ENCODE assay signal across 8 cellular contexts in the genomic region with DNA sequence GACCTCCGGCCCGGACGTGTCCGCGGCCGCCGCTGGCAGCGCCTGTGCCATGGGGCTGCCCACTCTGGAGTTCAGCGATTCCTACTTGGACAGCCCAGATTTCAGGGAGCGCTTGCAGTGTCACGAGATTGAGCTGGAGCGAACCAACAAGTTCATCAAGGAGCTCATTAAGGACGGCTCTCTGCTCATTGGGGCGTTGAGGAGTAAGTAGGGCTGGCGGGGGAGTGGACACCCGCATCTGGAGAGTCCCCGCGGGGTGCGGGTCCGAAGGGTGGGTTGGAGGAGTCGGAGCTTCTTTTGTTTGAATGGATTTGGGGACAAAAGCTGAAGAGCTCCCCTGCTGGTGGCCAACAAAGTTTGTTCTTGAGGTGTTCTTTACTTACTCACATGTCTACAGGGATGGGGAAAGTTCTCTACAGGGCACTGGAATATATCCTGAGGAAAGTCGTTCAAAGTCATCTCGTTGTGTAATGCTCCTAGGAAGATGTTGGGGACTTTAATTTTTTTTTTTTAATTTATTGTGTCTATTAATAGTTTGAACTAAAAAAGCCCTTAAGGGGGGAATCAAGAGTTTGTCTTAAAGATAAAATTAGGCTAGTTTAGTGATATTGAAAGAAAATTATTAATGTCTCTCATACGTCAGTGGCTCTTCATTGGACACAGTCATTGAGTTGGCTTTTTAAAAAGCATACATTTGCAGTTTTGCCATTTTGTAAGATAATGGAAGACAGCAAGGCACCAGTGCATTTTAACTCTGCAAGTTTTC. TPM values are rescaled to one million over a fixed set of nuclear protein-coding genes. Genes with fewer than 3 reads are reported as not detected.
A peak's percentile ranks its signal among the peaks of the same experiment; 100 is the strongest.
DNase-seq lines count a peak whose midpoint lies in the region; ATAC-seq and TF ChIP-seq lines count a peak whose summit lies in the region.

No MANE protein-coding gene starts in this region.

- peak overlapping the region; percentile 90 for H3K9ac ChIP-seq in OCI-LY3 (ENCODE audit: low read length)
- H3K9ac ChIP-seq in iPS-15b (ENCODE audit: low read depth, low read length): peak overlapping the region; percentile 81

- H4K20me1 ChIP-seq in OCI-LY3 (ENCODE audit: insufficient read depth, low read length): no peaks in the 10 kb centered on the region

- no peak for TF ChIP-seq POLR2A in sigmoid colon (IDR thresholded peaks at IDR 0.05)

- H3K27ac Mint-ChIP-seq in brain: peak overlapping the region; percentile 86 to 97 (median 95)

- H3K27me3 ChIP-seq in OCI-LY3 (ENCODE audit: low read depth, low read length) (no peaks in the 10 kb centered on the region), iPS-15b (ENCODE audit: control insufficient read depth, insufficient read depth, low read length) (no peaks in the 10 kb centered on the region), sigmoid colon (no peaks in the 10 kb centered on the region)

- peaks cover 45% of the 10 kb centered on the region for H3K4me1 ChIP-seq in OCI-LY3 (ENCODE audit: low read length)
- peaks cover 12% of the 10 kb centered on the region for H3K4me1 ChIP-seq in iPS-15b (ENCODE audit: control insufficient read depth, insufficient read depth, low read length)
- H3K4me1 ChIP-seq in sigmoid colon: peaks cover 0 to 41% (median 16%) of the 10 kb centered on the region in 4 donors

- H3K27ac ChIP-seq in OCI-LY3 (ENCODE audit: low read length) (peak overlapping the region; percentile 57), sigmoid colon (peak overlapping the region; percentile 73 to 81 (median 79))

- H3K27me3 Mint-ChIP-seq in brain: peaks cover 19% of the 10 kb centered on the region

- H3K4me3 Mint-ChIP-seq in brain: peak overlapping the region; percentile 96 to 99 (median 99)

- H3K4me3 ChIP-seq in OCI-LY3 (ENCODE audit: low read length): peak overlapping the region; percentile 92
- H3K4me3 ChIP-seq in iPS-15b (ENCODE audit: low read depth, low read length): peak overlapping the region; percentile 64
- peak overlapping the region; percentile 64 to 76 (median 76) for H3K4me3 ChIP-seq in sigmoid colon

- whole genome bisulfite sequencing in sigmoid colon, 2 donors: 1% methylated on average over 24 of the region's 24 CpGs

- H3K4me1 Mint-ChIP-seq in brain: peaks cover 50% of the 10 kb centered on the region

- no peaks in the 10 kb centered on the region for H3K36me3 ChIP-seq in OCI-LY3 (replicated peaks; ENCODE audit: low read depth, low read length)
- H3K36me3 ChIP-seq in iPS-15b (ENCODE audit: control insufficient read depth, insufficient read depth, low read length): no peaks in the 10 kb centered on the region
- no peaks in the 10 kb centered on the region for H3K36me3 ChIP-seq in sigmoid colon

- H3K4me2 ChIP-seq in OCI-LY3 (ENCODE audit: low read length): peak overlapping the region; percentile 97

- TF ChIP-seq CTCF in OCI-LY3 (IDR thresholded peaks at IDR 0.05; ENCODE audit: low read depth, low read length) (peak; percentile 54), brain (conservative IDR thresholded peaks at IDR 0.05) (peak; percentile 57 to 79), sigmoid colon (IDR thresholded peaks at IDR 0.05) (peak in 3 of 4 experiments; percentile 55 to 65 (median 57))

- peak; percentile 53 for ATAC-seq in GM19328 (IDR thresholded peaks at IDR 0.05; ENCODE audit: unreplicated experiment)
- peak; percentile 74 for ATAC-seq in HG03354 (IDR thresholded peaks at IDR 0.05; ENCODE audit: poor library complexity, severe bottlenecking, unreplicated experiment)

- TF ChIP-seq EP300 in sigmoid colon (IDR thresholded peaks at IDR 0.05): no peak

- H3K9me3 ChIP-seq in OCI-LY3 (ENCODE audit: insufficient read depth, low read length): no peaks in the 10 kb centered on the region
- H3K9me3 ChIP-seq in iPS-15b (ENCODE audit: control insufficient read depth, insufficient read depth, low read length): no peaks in the 10 kb centered on the region
- no peaks in the 10 kb centered on the region for H3K9me3 ChIP-seq in sigmoid colon

- peaks cover 9% of the 10 kb centered on the region for H3K36me3 Mint-ChIP-seq in brain

- peaks cover 0 to 2% (median 0%) of the 10 kb centered on the region in 5 experiments for H3K9me3 Mint-ChIP-seq in brain

- H3K79me2 ChIP-seq in OCI-LY3 (ENCODE audit: low read length): peaks cover 26% of the 10 kb centered on the region

- peak overlapping the region; percentile 68; the same call in 1 of the 2 replicates for H2AFZ ChIP-seq in OCI-LY3 (ENCODE audit: low read depth, low read length)

- intact Hi-C loops in sigmoid colon (cut with DNase I): loop anchor here (5.0 kb wide), 2 partner anchors 111 to 244 kb away; no protein-coding TSS in a partner anchor

- DNase-seq in DMS 273 (lab: John Stamatoyannopoulos, UW; ENCODE audit: unreplicated experiment): peak; percentile 81
- peak; percentile 72 for DNase-seq in sigmoid colon
- no peak for DNase-seq in T-helper 9 cell

RNA-seq across cellular contexts. Expression of a gene that starts 0.7 kb away (rescaled TPM):
- polyA plus RNA-seq in brain (ENCODE audit: insufficient read depth, low read depth, low replicate concordance) (0.59 TPM), sigmoid colon (10 to 100 TPM in 1 of 3 donors, 1 to 10 TPM in 2; 6.1 to 16.9 (median 9.0) TPM)
- total RNA-seq in sigmoid colon: 1 to 10 TPM; 4.2 to 6.6 (median 6.3) TPM
